1 cellular context compared by ENCODE assay signal in genomic region chr19:39390759-39391592, GRCh38.
A peak's percentile ranks its signal among the peaks of the same experiment; 100 is the strongest.
TF ChIP-seq lines count a peak whose summit lies in the region.

Gene MED29, plus strand, starts transcription at chr19:39391378. Its CDS starts 45 bp downstream, at chr19:39391423.
Gene PAF1, minus strand, starts transcription at chr19:39391106. Its CDS starts 242 bp downstream, at chr19:39390864.

TF ChIP-seq in K562, 482 proteins besides CTCF, POLR2A, EP300 and RAD21 (continued from another document and continues in another):
- TF ChIP-seq CHD7 (IDR thresholded peaks at IDR 0.05; ENCODE audit: low read depth, low read length) (no peak), JUN (IDR thresholded peaks at IDR 0.05; ENCODE audit: borderline replicate concordance, low read depth, low read length) (no peak), JUN (CRISPR knock-in tag; IDR thresholded peaks at IDR 0.05; ENCODE audit: borderline replicate concordance) (no peak), NFE2L1 (tag; IDR thresholded peaks at IDR 0.05; ENCODE audit: borderline replicate concordance, low read depth) (no peak), RNF219 (CRISPR knock-in tag; IDR thresholded peaks at IDR 0.05) (no peak), ZNF282 (CRISPR knock-in tag; IDR thresholded peaks at IDR 0.05) (no peak), TRIM25 (IDR thresholded peaks at IDR 0.05; ENCODE audit: borderline replicate concordance) (no peak), BRD9 (IDR thresholded peaks at IDR 0.05; ENCODE audit: low read depth, partially characterized antibody) (no peak), STAT6 (CRISPR knock-in tag; IDR thresholded peaks at IDR 0.05) (peak; percentile 83), CEBPB (tag; IDR thresholded peaks at IDR 0.05) (peak; percentile 80), CGGBP1 (CRISPR knock-in tag; IDR thresholded peaks at IDR 0.05) (no peak), SIX5 (IDR thresholded peaks at IDR 0.05; ENCODE audit: borderline replicate concordance in 1 of 2, insufficient read depth in 1 of 2, low read depth in 1 of 2, low read length in 2 of 2) (peak; percentile 44 to 77; a peak in 3 of 4 replicates), ZNF12 (CRISPR knock-in tag; IDR thresholded peaks at IDR 0.05) (0 out of 2 replicates have a peak, but pooled peaks have one; percentile 36), HBP1 (CRISPR knock-in tag; IDR thresholded peaks at IDR 0.05) (peak; percentile 59; the same call in 1 of the 2 replicates), BRD4 (IDR thresholded peaks at IDR 0.05) (no peak), HMGXB4 (CRISPR knock-in tag; IDR thresholded peaks at IDR 0.05) (0 out of 2 replicates have a peak, but pooled peaks have one; percentile 91), ZNF277 (CRISPR knock-in tag; IDR thresholded peaks at IDR 0.05; ENCODE audit: borderline replicate concordance) (no peak), PTBP1 (IDR thresholded peaks at IDR 0.05; ENCODE audit: low read depth, low read length) (no peak), MIER1 (IDR thresholded peaks at IDR 0.05; ENCODE audit: low read depth) (0 out of 2 replicates have a peak, but pooled peaks have one; percentile 20), ZNF785 (CRISPR knock-in tag; IDR thresholded peaks at IDR 0.05) (no peak), PTRF (tag; IDR thresholded peaks at IDR 0.05) (no peak), ZBTB9 (CRISPR knock-in tag; IDR thresholded peaks at IDR 0.05) (peak; percentile 61; the same call in 1 of the 2 replicates), ZNF197 (CRISPR knock-in tag; IDR thresholded peaks at IDR 0.05; ENCODE audit: low read depth) (no peak), PCBP1 (IDR thresholded peaks at IDR 0.05; ENCODE audit: low read depth, low read length, poor library complexity, severe bottlenecking) (no peak)
